1 cellular context compared by ENCODE assay signal in genomic region chr14:65414961-65415589, GRCh38.
A peak's percentile ranks its signal among the peaks of the same experiment; 100 is the strongest.
TF ChIP-seq lines count a peak whose summit lies in the region.

No MANE protein-coding gene starts in this region.

TF ChIP-seq in HepG2, 621 proteins besides CTCF, POLR2A, EP300 and RAD21 (continued from another document):
- no peak for TF ChIP-seq ZNF574 (CRISPR knock-in tag; IDR thresholded peaks at IDR 0.05)
- TF ChIP-seq SMC3 (IDR thresholded peaks at IDR 0.05; ENCODE audit: low read length) = peak; percentile 22; the same call in 1 of the 2 replicates
- peak; percentile 69 for TF ChIP-seq STAG1 (CRISPR knock-in tag; IDR thresholded peaks at IDR 0.05)
